11 cellular contexts compared by ENCODE assay signal in the genomic region with DNA sequence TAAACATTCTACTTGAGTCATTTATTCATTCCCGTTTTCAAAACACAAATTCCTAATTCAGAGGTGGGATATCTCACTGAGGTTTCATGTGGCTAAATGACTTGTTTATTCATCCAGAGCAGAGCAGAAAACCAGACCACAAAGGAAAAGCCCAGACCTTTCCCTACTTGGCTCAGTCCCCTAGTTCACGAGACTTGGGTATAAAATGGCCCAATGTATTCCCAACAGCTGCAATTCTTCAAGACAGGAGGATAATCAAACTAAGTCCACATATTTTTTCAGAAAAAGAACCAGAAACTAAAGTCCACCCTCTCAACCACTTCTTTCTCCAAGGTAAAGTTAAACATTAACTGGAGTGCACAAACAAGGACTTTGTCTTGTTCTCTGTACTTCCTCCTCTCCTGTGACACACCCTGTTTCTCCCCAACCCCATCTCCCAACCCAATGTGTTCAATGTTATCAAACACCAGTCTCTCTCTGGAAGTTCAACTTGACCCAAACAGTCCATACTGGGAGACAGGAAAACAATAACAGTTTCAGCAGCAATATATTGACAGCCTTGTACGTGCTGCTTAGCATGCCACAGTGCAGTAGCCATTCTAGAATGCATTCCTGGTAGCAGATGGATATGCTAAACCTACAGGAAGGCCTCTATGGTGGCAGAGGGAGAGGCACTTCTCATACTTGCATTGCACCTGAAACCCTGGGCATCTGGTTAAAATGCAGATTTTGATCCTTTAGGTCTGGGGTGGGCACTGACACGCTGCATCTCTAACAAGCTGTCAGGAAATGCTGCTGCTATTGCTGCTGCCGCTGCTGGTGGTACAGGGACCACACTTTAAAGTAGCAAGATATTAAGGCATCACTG.
DNase-seq lines count a peak whose midpoint lies in the region; ATAC-seq and FAIRE-seq lines count a peak whose summit lies in the region.
"Had no signal": no experiment of that assay in that cellular context is flagged by ENCODE, and none has a peak within 500 bp of the region (broad histone marks: within the 10 kb centered on the region; RNA-seq: fewer than 3 reads in every experiment).

No MANE protein-coding gene starts in this region.

- H3K27ac Mint-ChIP-seq in activated T-cell treated with anti-CD3 and anti-CD28 coated beads, Interleukin-2, amount 50 U/mL, for 72 hours: no peak overlapping the region

- no peak for FAIRE-seq in HTR-8/SVneo (lab: Jason Lieb, UNC)

- H3K4me1 Mint-ChIP-seq in activated T-cell treated with anti-CD3 and anti-CD28 coated beads, Interleukin-2, amount 50 U/mL, for 72 hours (ENCODE audit: low read depth): no peaks in the 10 kb centered on the region

- peak; percentile 89 for DNase-seq in Caki2 (ENCODE audit: low read depth)
- DNase-seq in NCI-H526 treated with DMSO at 0.1 percent for 48 hours (lab: John Stamatoyannopoulos, UW): peak; percentile 77
- DNase-seq in left lobe of liver (ENCODE audit: low spot score): peak; percentile 60
- no peak for DNase-seq in HTR-8/SVneo (ENCODE audit: insufficient read length, low spot score)
- DNase-seq in middle frontal gyrus (ENCODE audit: extremely low spot score, low spot score): no peak
- no peak for DNase-seq in activated T-cell treated with anti-CD3 and anti-CD28 coated beads, Interleukin-2, amount 50 U/mL, for 72 hours
- DNase-seq in NCI-H1930 (lab: John Stamatoyannopoulos, UW): no peak
- DNase-seq: glutamatergic neuron, retina, SW 1271 had no signal

- no peak overlapping the region for H3K4me3 Mint-ChIP-seq in activated T-cell treated with anti-CD3 and anti-CD28 coated beads, Interleukin-2, amount 50 U/mL, for 72 hours

- H3K9me3 Mint-ChIP-seq in activated T-cell treated with anti-CD3 and anti-CD28 coated beads, Interleukin-2, amount 50 U/mL, for 72 hours: no peaks in the 10 kb centered on the region

- ATAC-seq in GM21723 (IDR thresholded peaks at IDR 0.05; ENCODE audit: unreplicated experiment) (peak; percentile 52), left lobe of liver (peak; percentile 86)
- ATAC-seq in activated T-cell treated with anti-CD3 and anti-CD28 coated beads, Interleukin-2, amount 50 U/mL, for 72 hours (replicated peaks in 1 of 2): no peak

- no peaks in the 10 kb centered on the region for H3K36me3 Mint-ChIP-seq in activated T-cell treated with anti-CD3 and anti-CD28 coated beads, Interleukin-2, amount 50 U/mL, for 72 hours (ENCODE audit: insufficient read depth in 2 of 2)

- peaks cover 10% of the 10 kb centered on the region for H3K27me3 Mint-ChIP-seq in activated T-cell treated with anti-CD3 and anti-CD28 coated beads, Interleukin-2, amount 50 U/mL, for 72 hours (ENCODE audit: low read depth)

- in situ Hi-C loops in Caki2 (cut with HindIII; ENCODE audit: low pct_unique_long_range_greater_than_20kb, low sequenced_read_pairs): no loop called here

Comparison
In these comparisons a context has a peak if more than half of its experiments do, and no peak if none do; other contexts are left out.
1. DNase-seq: peak in Caki2 (single experiment), NCI-H526 treated with DMSO at 0.1 percent for 48 hours (single experiment) and left lobe of liver (single experiment); none in HTR-8/SVneo (single experiment), middle frontal gyrus (single experiment), activated T-cell treated with anti-CD3 and anti-CD28 coated beads, Interleukin-2, amount 50 U/mL, for 72 hours (0 of 2) and NCI-H1930 (0 of 2).
2. ATAC-seq: peak in GM21723 (single experiment) and left lobe of liver (single experiment); none in activated T-cell treated with anti-CD3 and anti-CD28 coated beads, Interleukin-2, amount 50 U/mL, for 72 hours (0 of 2).